Comparison of ENCODE assay signal across 8 cellular contexts in the genomic region with DNA sequence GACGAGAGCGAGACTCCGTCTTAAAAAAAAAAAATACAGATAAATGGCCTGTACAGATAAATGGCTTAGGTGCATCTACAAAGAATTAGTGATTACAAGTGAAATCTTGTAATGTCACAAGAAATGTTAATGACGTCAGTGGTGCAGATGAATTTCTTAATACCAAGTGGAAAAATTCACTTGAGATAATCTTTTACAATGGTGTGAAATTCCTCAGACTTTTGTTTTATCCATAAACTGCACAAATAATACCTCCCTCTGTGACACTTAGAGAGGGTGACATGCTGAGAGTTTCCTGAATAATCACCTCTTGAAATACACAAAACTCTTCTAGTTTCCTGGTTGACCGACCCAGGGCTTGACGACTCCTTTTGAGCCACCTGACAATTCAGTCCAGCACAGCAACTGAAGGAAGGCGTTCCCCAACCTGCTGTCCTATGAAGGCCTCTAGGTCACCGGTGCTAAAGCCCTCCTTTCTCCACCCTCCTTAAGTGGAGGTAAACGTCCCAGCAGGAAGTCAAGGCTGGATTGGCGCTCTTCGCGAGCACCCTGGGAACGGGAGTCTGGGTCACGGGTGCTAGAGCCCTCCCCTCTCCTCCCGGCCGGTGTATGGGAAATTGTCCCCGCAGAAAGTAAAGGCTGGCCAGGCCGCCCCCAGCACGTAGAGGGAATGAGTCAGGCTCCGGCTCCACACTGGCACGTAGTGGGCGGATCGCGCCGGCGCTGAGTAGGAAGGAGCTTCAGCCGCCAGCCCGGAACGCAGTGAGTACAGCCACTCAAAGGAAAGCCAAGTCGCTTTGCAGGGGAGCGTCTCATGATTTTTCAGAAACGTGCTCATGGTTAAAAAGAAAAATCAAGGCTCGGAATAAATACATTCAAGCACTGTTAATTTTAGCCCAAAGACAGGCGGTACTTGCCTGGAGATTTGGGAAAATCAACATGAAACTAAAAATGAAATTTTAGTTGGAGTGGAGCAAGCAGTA. TPM values are rescaled to one million over a fixed set of nuclear protein-coding genes. Genes with fewer than 3 reads are reported as not detected.
A peak's percentile ranks its signal among the peaks of the same experiment; 100 is the strongest.
DNase-seq lines count a peak whose midpoint lies in the region; ATAC-seq and TF ChIP-seq lines count a peak whose summit lies in the region.

Gene TMEM144, plus strand, starts transcription at position 662 of the 983 bp plus-strand sequence. CDS start 2,182 bp downstream, outside the sequence.

- peak within 1 kb of the TSS; percentile 79 for H3K27ac Mint-ChIP-seq in neural progenitor cell

- peaks cover 21% of the 10 kb centered on the region for H3K4me1 Mint-ChIP-seq in neural progenitor cell

- H3K36me3 Mint-ChIP-seq in neural progenitor cell: no peaks in the 10 kb centered on the region

- H3K79me2 ChIP-seq in OCI-LY3 (ENCODE audit: low read length) (no peaks in the 10 kb centered on the region), neural progenitor cell (ENCODE audit: low read depth) (no peaks in the 10 kb centered on the region)

- no peak within 1 kb of the TSS for H3K4me2 ChIP-seq in OCI-LY3 (ENCODE audit: low read length)
- peak within 1 kb of the TSS; percentile 83 for H3K4me2 ChIP-seq in neural progenitor cell

- H3K27ac ChIP-seq in OCI-LY3 (ENCODE audit: low read length) (no peak within 1 kb of the TSS), neural progenitor cell (no peak within 1 kb of the TSS), thoracic aorta (peak within 1 kb of the TSS; percentile 90 to 98)

- peak; percentile 95 for ATAC-seq in GM18870 (IDR thresholded peaks at IDR 0.05; ENCODE audit: unreplicated experiment)
- ATAC-seq in HG03095 (IDR thresholded peaks at IDR 0.05; ENCODE audit: unreplicated experiment): peak; percentile 87
- ATAC-seq in thoracic aorta (ENCODE audit: insufficient number of reproducible peaks, low FRiP score, low read depth): peak; percentile 97

- peak within 1 kb of the TSS; percentile 86 for H3K4me3 Mint-ChIP-seq in neural progenitor cell

- H3K9me3 ChIP-seq in OCI-LY3 (ENCODE audit: insufficient read depth, low read length) (no peaks in the 10 kb centered on the region), neural progenitor cell (ENCODE audit: low read depth) (no peaks in the 10 kb centered on the region), thoracic aorta (no peaks in the 10 kb centered on the region)

- no peaks in the 10 kb centered on the region for H3K9me3 Mint-ChIP-seq in neural progenitor cell

- in situ Hi-C loops in ACHN (cut with HindIII; ENCODE audit: low pct_ligation_motif_present, low pct_unique_long_range_greater_than_20kb, low sequenced_read_pairs): no loop called here

- H4K20me1 ChIP-seq in OCI-LY3 (ENCODE audit: insufficient read depth, low read length) (no peaks in the 10 kb centered on the region), neural progenitor cell (ENCODE audit: low read depth) (no peaks in the 10 kb centered on the region)

- H3K36me3 ChIP-seq in OCI-LY3 (replicated peaks; ENCODE audit: low read depth, low read length) (no peaks in the 10 kb centered on the region), neural progenitor cell (no peaks in the 10 kb centered on the region), thoracic aorta (no peaks in the 10 kb centered on the region)

- H3K9ac ChIP-seq in OCI-LY3 (ENCODE audit: low read length): no peak within 1 kb of the TSS
- no peak within 1 kb of the TSS for H3K9ac ChIP-seq in neural progenitor cell

- H3F3A ChIP-seq in neural progenitor cell (ENCODE audit: low read depth): peaks cover 7% of the 10 kb centered on the region

- TF ChIP-seq CTCF in OCI-LY3 (IDR thresholded peaks at IDR 0.05; ENCODE audit: low read depth, low read length) (no peak), neural progenitor cell (IDR thresholded peaks at IDR 0.05) (peak; percentile 21), thoracic aorta (IDR thresholded peaks at IDR 0.05) (peak; percentile 8)

- H3K27me3 ChIP-seq in OCI-LY3 (ENCODE audit: low read depth, low read length): no peaks in the 10 kb centered on the region
- H3K27me3 ChIP-seq in neural progenitor cell: no peaks in the 10 kb centered on the region
- no peaks in the 10 kb centered on the region for H3K27me3 ChIP-seq in thoracic aorta (replicated peaks; ENCODE audit: insufficient read depth)

- H2AFZ ChIP-seq in OCI-LY3 (ENCODE audit: low read depth, low read length) (0 out of 2 replicates have a peak within 1 kb of the TSS, but pooled peaks have one; percentile 57), neural progenitor cell (replicated peaks) (peak within 1 kb of the TSS; percentile 79)

- H3K4me1 ChIP-seq in OCI-LY3 (ENCODE audit: low read length): peaks cover 7% of the 10 kb centered on the region
- H3K4me1 ChIP-seq in neural progenitor cell: peaks cover 17% of the 10 kb centered on the region
- H3K4me1 ChIP-seq in thoracic aorta (ENCODE audit: control insufficient read depth in 1 of 2, low read depth in 2 of 2): peaks cover 6 to 34% of the 10 kb centered on the region in 2 donors

- H3K27me3 Mint-ChIP-seq in neural progenitor cell (ENCODE audit: insufficient read depth, low read depth): no peaks in the 10 kb centered on the region

- DNase-seq in ACHN (peak; percentile 94), globus pallidus (ENCODE audit: low spot score) (peak; percentile 96), neural progenitor cell (ENCODE audit: low spot score) (peak; percentile 88), thoracic aorta (ENCODE audit: low spot score) (peak; percentile 89)
- peak; percentile 28 for DNase-seq in activated naive CD4-positive, alpha-beta T cell treated with anti-CD3 and anti-CD28 coated beads, Interleukin-2, amount 50 U/mL, for 16 hours

- H3K4me3 ChIP-seq in OCI-LY3 (ENCODE audit: low read length) (no peak within 1 kb of the TSS), neural progenitor cell (peak within 1 kb of the TSS; percentile 44), thoracic aorta (peak within 1 kb of the TSS; percentile 69)

RNA-seq across cellular contexts. Expression of gene TMEM144, which starts in this region (rescaled TPM):
- total RNA-seq in neural progenitor cell (ENCODE audit: low replicate concordance) (2.0 and 4.1 TPM in 2 replicates), thoracic aorta (10 to 100 TPM; 22.6 to 24.2 TPM)

Comparison
In these comparisons a context has a peak if more than half of its experiments do, and no peak if none do; other contexts are left out.
1. DNase-seq: peak in every context shown above with its lines; median percentile 96 in globus pallidus; 94 in ACHN; 89 in thoracic aorta; 88 in neural progenitor cell; 28 in activated naive CD4-positive, alpha-beta T cell treated with anti-CD3 and anti-CD28 coated beads, Interleukin-2, amount 50 U/mL, for 16 hours.
2. H3K27ac ChIP-seq: peak in thoracic aorta (2 of 2); none in OCI-LY3 (single experiment) and neural progenitor cell (single experiment).
3. Peak in every context shown above with its lines, with median percentiles within 50 percentile points of each other: ATAC-seq.